ENCODE assay signal across 10 cellular contexts in the genomic region with DNA sequence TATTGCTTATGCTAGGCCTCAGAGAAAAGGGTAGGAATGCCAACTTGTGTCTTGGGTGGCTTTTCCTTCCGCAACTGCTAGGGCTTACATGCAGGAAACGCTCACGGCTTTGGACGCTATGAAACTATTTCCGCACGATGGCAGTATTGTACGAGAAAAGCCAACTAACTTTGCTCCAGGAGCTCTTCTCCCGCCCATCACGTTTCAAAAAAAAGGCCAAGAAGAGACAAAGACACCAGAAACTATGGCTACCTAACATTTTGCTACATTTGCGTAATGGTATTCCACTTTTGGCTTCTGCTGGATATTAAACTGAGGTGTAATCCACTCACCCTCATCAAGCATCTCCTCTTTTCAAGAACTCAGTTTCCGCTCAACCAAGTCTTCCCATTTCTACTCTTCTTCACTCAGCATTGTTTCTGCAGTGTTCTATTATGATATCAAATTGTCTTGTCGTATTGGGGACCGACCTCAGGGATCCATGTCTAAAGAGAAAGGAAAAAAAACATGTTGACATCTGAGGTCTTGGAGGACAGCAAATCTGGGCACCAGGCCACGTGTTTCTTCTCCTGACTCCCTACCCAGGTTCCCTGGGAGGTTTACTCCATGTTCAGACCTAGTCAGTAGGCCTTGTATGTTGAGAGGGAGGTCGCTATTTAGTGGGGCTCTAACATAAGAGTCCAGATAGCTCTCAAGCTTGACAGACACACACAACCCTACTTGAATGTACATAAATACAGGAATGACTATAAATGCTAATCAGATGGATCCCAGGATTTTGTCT.
DNase-seq lines count a peak whose midpoint lies in the region; ATAC-seq, FAIRE-seq and TF ChIP-seq lines count a peak whose summit lies in the region.
"Had no signal": no experiment of that assay in that cellular context is flagged by ENCODE, and none has a peak within 500 bp of the region (broad histone marks: within the 10 kb centered on the region; RNA-seq: fewer than 3 reads in every experiment).

No MANE protein-coding gene starts in this region.

- H3K27me3 ChIP-seq in right atrium auricular region (no peaks in the 10 kb centered on the region), esophagus muscularis mucosa (no peaks in the 10 kb centered on the region), BE2C (no peaks in the 10 kb centered on the region)
- H3K27me3 ChIP-seq: cardiac muscle cell had no signal

- TF ChIP-seq CTCF in right atrium auricular region (IDR thresholded peaks at IDR 0.05) (peak in 1 of 2 donors; percentile 66), esophagus muscularis mucosa (IDR thresholded peaks at IDR 0.05) (peak in 2 of 3 experiments; percentile 56 to 57), BE2C (IDR thresholded peaks at IDR 0.05; ENCODE audit: low read depth, low read length) (no peak)

- H3K9me3 ChIP-seq in right atrium auricular region (no peaks in the 10 kb centered on the region), esophagus muscularis mucosa (no peaks in the 10 kb centered on the region), BE2C (no peaks in the 10 kb centered on the region)

- FAIRE-seq in urothelium cell line (lab: Jason Lieb, UNC) = no peak

- peak overlapping the region; percentile 5 to 18 for H3K4me3 ChIP-seq in right atrium auricular region
- peak overlapping the region in 2 of 4 donors; percentile 31 to 43 for H3K4me3 ChIP-seq in esophagus muscularis mucosa
- H3K4me3 ChIP-seq in BE2C (ENCODE audit: low read depth, low read length) = no peak overlapping the region
- H3K4me3 ChIP-seq: cardiac muscle cell had no signal

- intact Hi-C loops in Right ventricle myocardium inferior (cut with DNase I) (no loop called here), esophagus muscularis mucosa (cut with DNase I) (no loop called here)

- 43% methylated on average over 15 of the region's 15 CpGs for WGBS in esophagus muscularis mucosa

- TF ChIP-seq EP300 in esophagus muscularis mucosa (IDR thresholded peaks at IDR 0.05) = no peak

- H3K36me3 ChIP-seq in right atrium auricular region (no peaks in the 10 kb centered on the region), esophagus muscularis mucosa (no peaks in the 10 kb centered on the region), BE2C (peaks cover 35% of the 10 kb centered on the region)

- peaks cover 0 to 3% of the 10 kb centered on the region in 2 donors for H3K4me1 ChIP-seq in right atrium auricular region
- peaks cover 0 to 6% (median 0%) of the 10 kb centered on the region in 4 donors for H3K4me1 ChIP-seq in esophagus muscularis mucosa
- no peaks in the 10 kb centered on the region for H3K4me1 ChIP-seq in BE2C

- no peak overlapping the region for H3K27ac ChIP-seq in right atrium auricular region
- H3K27ac ChIP-seq in esophagus muscularis mucosa (replicated peaks in 1 of 4) = peak overlapping the region in 1 of 4 donors; percentile 13
- H3K27ac ChIP-seq: cardiac muscle cell had no signal

- no peak for TF ChIP-seq POLR2A in esophagus muscularis mucosa (IDR thresholded peaks at IDR 0.05; ENCODE audit: low read depth)

- DNase-seq in right atrium auricular region (ENCODE audit: low spot score) (peak; percentile 83), Right ventricle myocardium inferior (ENCODE audit: missing footprints) (no peak), NCI-H2227 (lab: John Stamatoyannopoulos, UW; ENCODE audit: unreplicated experiment) (peak; percentile 53), esophagus muscularis mucosa (ENCODE audit: extremely low spot score) (no peak), urothelium cell line (ENCODE audit: low spot score) (peak; percentile 25), NCI-H1092 treated with DMSO at 0.1 percent for 48 hours (lab: John Stamatoyannopoulos, UW) (no peak), GOT3 (lab: John Stamatoyannopoulos, UW) (no peak), BE2C (no peak)
- DNase-seq: DMS79 treated with DMSO at 0.1 percent for 48 hours had no signal

- ATAC-seq in Right ventricle myocardium inferior = no peak

Comparison
In these comparisons a context has a peak if more than half of its experiments do, and no peak if none do; other contexts are left out.
1. DNase-seq: peak in right atrium auricular region (single experiment), NCI-H2227 (single experiment) and urothelium cell line (single experiment); none in Right ventricle myocardium inferior (single experiment), esophagus muscularis mucosa (single experiment), NCI-H1092 treated with DMSO at 0.1 percent for 48 hours (single experiment), GOT3 (single experiment) and BE2C (single experiment).